Comparison of ENCODE assay signal across 17 cellular contexts in genomic region chr9:27436234-27436633, GRCh38.
A peak's percentile ranks its signal among the peaks of the same experiment; 100 is the strongest.
DNase-seq lines count a peak whose midpoint lies in the region; ATAC-seq, FAIRE-seq and TF ChIP-seq lines count a peak whose summit lies in the region.
"Had no signal": no experiment of that assay in that cellular context is flagged by ENCODE, and none has a peak within 500 bp of the region (broad histone marks: within the 10 kb centered on the region; RNA-seq: fewer than 3 reads in every experiment).

No MANE protein-coding gene starts in this region.

- H3K4me1 Mint-ChIP-seq in activated T-helper 17 cell treated with anti-CD3 and anti-CD28 coated beads, Interleukin-2, amount 50 U/mL, for 72 hours = no peaks in the 10 kb centered on the region

- no peaks in the 10 kb centered on the region for H3K36me3 Mint-ChIP-seq in activated T-helper 17 cell treated with anti-CD3 and anti-CD28 coated beads, Interleukin-2, amount 50 U/mL, for 72 hours (ENCODE audit: low read depth)

- peak; percentile 74 for FAIRE-seq in urothelium cell line (lab: Jason Lieb, UNC)
- FAIRE-seq: colon, GM19239 had no signal

- H3K4me3 ChIP-seq in left lung = no peak overlapping the region
- H3K4me3 ChIP-seq: heart right ventricle, tibial nerve had no signal

- H3K4me1 ChIP-seq in left lung = peaks cover 0 to 3% of the 10 kb centered on the region in 2 donors

- intact Hi-C loops in left lung (cut with DNase I) = no loop called here

- no peaks in the 10 kb centered on the region for H3K27me3 ChIP-seq in left lung
- H3K27me3 ChIP-seq: heart right ventricle, tibial nerve had no signal

- H3K36me3 ChIP-seq in left lung = no peaks in the 10 kb centered on the region
- H3K36me3 ChIP-seq: heart right ventricle, tibial nerve had no signal

- no peaks in the 10 kb centered on the region for H3K9me3 ChIP-seq in left lung
- H3K9me3 ChIP-seq: heart right ventricle, tibial nerve had no signal

- H3K27ac ChIP-seq in angular gyrus (ENCODE audit: low read depth, low read length) (peak overlapping the region; percentile 30), left lung (no peak overlapping the region)
- H3K27ac ChIP-seq: heart right ventricle had no signal

- no peaks in the 10 kb centered on the region for H3K27me3 Mint-ChIP-seq in activated T-helper 17 cell treated with anti-CD3 and anti-CD28 coated beads, Interleukin-2, amount 50 U/mL, for 72 hours
- H3K27me3 Mint-ChIP-seq: activated naive CD4-positive, alpha-beta T cell treated with anti-CD3 and anti-CD28 coated beads, Interleukin-2, amount 50 U/mL, for 24 hours; naive B cell had no signal

- no peak overlapping the region for H3K4me3 Mint-ChIP-seq in activated T-helper 17 cell treated with anti-CD3 and anti-CD28 coated beads, Interleukin-2, amount 50 U/mL, for 72 hours
- H3K4me3 Mint-ChIP-seq: activated naive CD4-positive, alpha-beta T cell treated with anti-CD3 and anti-CD28 coated beads, Interleukin-2, amount 50 U/mL, for 24 hours had no signal

- no peaks in the 10 kb centered on the region for H3K9me3 Mint-ChIP-seq in activated T-helper 17 cell treated with anti-CD3 and anti-CD28 coated beads, Interleukin-2, amount 50 U/mL, for 72 hours
- H3K9me3 Mint-ChIP-seq: activated naive CD4-positive, alpha-beta T cell treated with anti-CD3 and anti-CD28 coated beads, Interleukin-2, amount 50 U/mL, for 24 hours had no signal

- DNase-seq in NCI-H510A treated with DMSO at 0.1 percent for 48 hours (lab: John Stamatoyannopoulos, UW) (peak; percentile 6), NCI-H510A (lab: John Stamatoyannopoulos, UW) (no peak), left lung (no peak), urothelium cell line (ENCODE audit: low spot score) (no peak), foreskin melanocyte (no peak)
- DNase-seq: 8988T; heart right ventricle; naive B cell; OCI-M1; stimulated activated CD4-positive, alpha-beta T cell treated with anti-CD3 and anti-CD28 coated beads, Interleukin-1b, Interleukin-23, amount 100 ng/mL, for 48 hours had no signal

- no peak overlapping the region for H3K27ac Mint-ChIP-seq in activated T-helper 17 cell treated with anti-CD3 and anti-CD28 coated beads, Interleukin-2, amount 50 U/mL, for 72 hours
- H3K27ac Mint-ChIP-seq: activated naive CD4-positive, alpha-beta T cell treated with anti-CD3 and anti-CD28 coated beads, Interleukin-2, amount 50 U/mL, for 24 hours had no signal

- ATAC-seq in left lung = peak; percentile 51
- no peak for ATAC-seq in HG03045 (IDR thresholded peaks at IDR 0.05; ENCODE audit: unreplicated experiment)
- no peak for ATAC-seq in activated T-helper 17 cell treated with anti-CD3 and anti-CD28 coated beads, Interleukin-2, amount 50 U/mL, for 72 hours (replicated peaks)

- no peak for TF ChIP-seq CTCF in left lung (IDR thresholded peaks at IDR 0.05)
